Comparison of ENCODE assay signal across 18 cellular contexts in the genomic region with DNA sequence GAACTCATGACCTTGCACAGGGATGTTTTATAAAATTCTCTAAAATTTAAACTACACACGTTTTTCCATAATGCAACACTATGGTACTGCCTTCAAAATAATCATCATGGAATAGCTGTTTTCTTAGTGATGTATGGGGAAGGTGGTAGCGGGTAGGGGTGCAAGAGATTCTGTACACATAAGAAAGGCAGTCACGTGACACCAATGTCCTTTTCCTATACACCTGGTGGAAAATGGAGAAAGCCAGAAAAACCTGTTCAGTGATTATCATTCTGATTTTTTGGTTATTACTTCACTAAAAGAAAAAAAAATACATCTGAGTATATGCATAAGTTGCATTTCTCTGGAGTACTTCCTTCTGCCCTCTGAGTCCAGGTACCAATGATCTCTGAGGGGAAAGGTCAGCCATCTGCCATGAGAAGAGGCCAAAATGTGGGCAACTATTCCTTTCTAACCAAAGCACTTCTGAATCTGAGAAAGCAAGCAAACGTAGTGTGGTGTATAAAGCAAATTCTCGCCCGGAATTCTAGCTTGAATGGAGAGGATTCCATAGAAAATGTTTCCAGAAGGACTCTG.
DNase-seq lines count a peak whose midpoint lies in the region; ATAC-seq and TF ChIP-seq lines count a peak whose summit lies in the region.
"Had no signal": no experiment of that assay in that cellular context is flagged by ENCODE, and none has a peak within 500 bp of the region (broad histone marks: within the 10 kb centered on the region; RNA-seq: fewer than 3 reads in every experiment).

No MANE protein-coding gene starts in this region.

- H3K79me2 ChIP-seq in neural cell (replicated peaks; ENCODE audit: insufficient read depth, low read length) = peaks cover 76% of the 10 kb centered on the region

- H2AFZ ChIP-seq in neural cell (ENCODE audit: low read depth, low read length) = no peak overlapping the region

- intact Hi-C loops in esophagus muscularis mucosa (cut with DNase I) = no loop called here

- no peaks in the 10 kb centered on the region for H3K9me3 ChIP-seq in esophagus muscularis mucosa
- no peaks in the 10 kb centered on the region for H3K9me3 ChIP-seq in neural cell (ENCODE audit: low read length)
- H3K9me3 ChIP-seq: left ventricle myocardium inferior, MG63 had no signal

- peaks cover 7% of the 10 kb centered on the region for H4K20me1 ChIP-seq in neural cell (ENCODE audit: insufficient read depth)

- DNase-seq in NCI-H69 (lab: John Stamatoyannopoulos, UW) (peak; percentile 33), esophagus muscularis mucosa (ENCODE audit: extremely low spot score) (no peak), hepatic stellate cell (ENCODE audit: low spot score) (no peak)
- DNase-seq in activated CD8-positive, alpha-beta memory T cell treated with anti-CD3 and anti-CD28 coated beads, Interleukin-2, amount 50 U/mL, for 4 hours = no peak
- no peak for DNase-seq in NK-92 treated with Interleukin-12 subunit alpha and Interleukin-12 subunit beta, amount 100 ng/mL, for 24 hours (lab: John Stamatoyannopoulos, UW)
- DNase-seq: activated CD4-positive, alpha-beta memory T cell treated with anti-CD3 and anti-CD28 coated beads for 36 hours; activated naive CD8-positive, alpha-beta T cell treated with anti-CD3 and anti-CD28 coated beads, Interleukin-2, amount 10 ng/mL, durations not matched to agents 7 days and 5 days; COR-L47; endodermal cell; GDM1; left ventricle myocardium inferior; MG63; naive thymus-derived CD8-positive, alpha-beta T cell; NCI-H1930; NCI-H524 treated with DMSO at 0.1 percent for 48 hours had no signal

- peaks cover 6% of the 10 kb centered on the region for H3F3A ChIP-seq in neural cell (ENCODE audit: insufficient read depth, low read length, poor library complexity, severe bottlenecking)

- no peak for TF ChIP-seq CTCF in C4-2B (conservative IDR thresholded peaks at IDR 0.05)
- TF ChIP-seq CTCF in esophagus muscularis mucosa (IDR thresholded peaks at IDR 0.05) = no peak
- no peak for TF ChIP-seq CTCF in neural cell (IDR thresholded peaks at IDR 0.05; ENCODE audit: poor library complexity, severe bottlenecking)

- H3K27me3 ChIP-seq in esophagus muscularis mucosa (no peaks in the 10 kb centered on the region), neural cell (ENCODE audit: insufficient read depth, low read depth, low read length) (no peaks in the 10 kb centered on the region)
- H3K27me3 ChIP-seq: MG63 had no signal

- 69% methylated on average over 6 of the region's 6 CpGs for WGBS in esophagus muscularis mucosa

- peaks cover 20 to 58% (median 43%) of the 10 kb centered on the region in 4 donors for H3K4me1 ChIP-seq in esophagus muscularis mucosa

- peak overlapping the region; percentile 55; the same call in 1 of the 2 replicates for H3K27ac ChIP-seq in C4-2B
- peak overlapping the region; percentile 59 to 68 (median 62) for H3K27ac ChIP-seq in esophagus muscularis mucosa (replicated peaks in 1 of 4)
- H3K27ac ChIP-seq in neural cell (ENCODE audit: low read length) = peak overlapping the region; percentile 80
- H3K27ac ChIP-seq: left ventricle myocardium inferior had no signal

- H3K4me3 ChIP-seq in esophagus muscularis mucosa = peak overlapping the region in 3 of 4 donors; percentile 35 to 48 (median 47)
- peak overlapping the region; percentile 49 for H3K4me3 ChIP-seq in neural cell (ENCODE audit: low read length)

- TF ChIP-seq POLR2A in esophagus muscularis mucosa (IDR thresholded peaks at IDR 0.05; ENCODE audit: low read depth) = no peak

- H3K9me2 ChIP-seq in neural cell (ENCODE audit: insufficient read depth, low read length) = no peaks in the 10 kb centered on the region

- H3K9ac ChIP-seq in neural cell (ENCODE audit: low read length) = peak overlapping the region; percentile 42

- TF ChIP-seq EP300 in esophagus muscularis mucosa (IDR thresholded peaks at IDR 0.05) (no peak), neural cell (conservative IDR thresholded peaks at IDR 0.05; ENCODE audit: poor library complexity, severe bottlenecking) (no peak)

- no peak for ATAC-seq in HG02852 (IDR thresholded peaks at IDR 0.05; ENCODE audit: unreplicated experiment)
- ATAC-seq: naive thymus-derived CD8-positive, alpha-beta T cell had no signal

- H3K4me2 ChIP-seq in neural cell (ENCODE audit: low read length) = peak overlapping the region; percentile 35

- TF ChIP-seq RAD21 in neural cell (conservative IDR thresholded peaks at IDR 0.05) = no peak

- no peaks in the 10 kb centered on the region for H3K36me3 ChIP-seq in esophagus muscularis mucosa
- H3K36me3 ChIP-seq in neural cell (ENCODE audit: insufficient read depth, low read length) = no peaks in the 10 kb centered on the region
- H3K36me3 ChIP-seq: left ventricle myocardium inferior, MG63 had no signal

TF ChIP-seq in neural cell, 6 proteins besides CTCF, POLR2A, EP300 and RAD21:
- TF ChIP-seq EZH2 (IDR thresholded peaks at IDR 0.05; ENCODE audit: borderline replicate concordance, insufficient read depth, low read length, poor library complexity, severe bottlenecking) (no peak), POLR2AphosphoS5 (IDR thresholded peaks at IDR 0.05) (no peak), TAF1 (IDR thresholded peaks at IDR 0.05; ENCODE audit: low read depth) (no peak), MXI1 (conservative IDR thresholded peaks at IDR 0.05; ENCODE audit: poor library complexity, severe bottlenecking) (no peak), SMC3 (conservative IDR thresholded peaks at IDR 0.05; ENCODE audit: poor library complexity) (no peak)
- TF ChIP-seq, protein P1, sequence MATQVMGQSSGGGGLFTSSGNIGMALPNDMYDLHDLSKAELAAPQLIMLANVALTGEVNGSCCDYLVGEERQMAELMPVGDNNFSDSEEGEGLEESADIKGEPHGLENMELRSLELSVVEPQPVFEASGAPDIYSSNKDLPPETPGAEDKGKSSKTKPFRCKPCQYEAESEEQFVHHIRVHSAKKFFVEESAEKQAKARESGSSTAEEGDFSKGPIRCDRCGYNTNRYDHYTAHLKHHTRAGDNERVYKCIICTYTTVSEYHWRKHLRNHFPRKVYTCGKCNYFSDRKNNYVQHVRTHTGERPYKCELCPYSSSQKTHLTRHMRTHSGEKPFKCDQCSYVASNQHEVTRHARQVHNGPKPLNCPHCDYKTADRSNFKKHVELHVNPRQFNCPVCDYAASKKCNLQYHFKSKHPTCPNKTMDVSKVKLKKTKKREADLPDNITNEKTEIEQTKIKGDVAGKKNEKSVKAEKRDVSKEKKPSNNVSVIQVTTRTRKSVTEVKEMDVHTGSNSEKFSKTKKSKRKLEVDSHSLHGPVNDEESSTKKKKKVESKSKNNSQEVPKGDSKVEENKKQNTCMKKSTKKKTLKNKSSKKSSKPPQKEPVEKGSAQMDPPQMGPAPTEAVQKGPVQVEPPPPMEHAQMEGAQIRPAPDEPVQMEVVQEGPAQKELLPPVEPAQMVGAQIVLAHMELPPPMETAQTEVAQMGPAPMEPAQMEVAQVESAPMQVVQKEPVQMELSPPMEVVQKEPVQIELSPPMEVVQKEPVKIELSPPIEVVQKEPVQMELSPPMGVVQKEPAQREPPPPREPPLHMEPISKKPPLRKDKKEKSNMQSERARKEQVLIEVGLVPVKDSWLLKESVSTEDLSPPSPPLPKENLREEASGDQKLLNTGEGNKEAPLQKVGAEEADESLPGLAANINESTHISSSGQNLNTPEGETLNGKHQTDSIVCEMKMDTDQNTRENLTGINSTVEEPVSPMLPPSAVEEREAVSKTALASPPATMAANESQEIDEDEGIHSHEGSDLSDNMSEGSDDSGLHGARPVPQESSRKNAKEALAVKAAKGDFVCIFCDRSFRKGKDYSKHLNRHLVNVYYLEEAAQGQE (IDR thresholded peaks at IDR 0.05; ENCODE audit: borderline replicate concordance) = no peak
